8 cellular contexts compared by ENCODE assay signal in the genomic region with DNA sequence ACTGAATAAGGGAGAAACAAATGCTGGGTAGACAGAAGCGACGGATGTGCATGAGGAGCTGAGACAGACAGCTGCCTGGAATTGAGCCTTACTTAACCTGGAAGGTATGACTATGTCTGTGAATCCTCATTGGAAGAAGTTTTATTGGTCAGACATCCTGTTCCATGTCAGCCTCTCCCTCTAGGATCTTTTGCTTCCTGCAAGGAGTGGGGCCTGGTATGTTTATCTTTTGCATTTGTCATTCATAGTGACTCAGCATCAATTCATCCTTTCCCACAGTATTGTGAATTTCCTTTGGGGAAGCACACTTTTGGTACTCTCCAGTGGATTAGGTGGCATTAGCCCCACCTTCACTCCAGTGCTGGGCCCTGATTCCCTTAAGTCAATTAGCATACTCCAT.
DNase-seq lines count a peak whose midpoint lies in the region; TF ChIP-seq lines count a peak whose summit lies in the region.
"Not testable (repeated sequence)": the region's sequence is repeated elsewhere in the genome, so short reads cannot be mapped to it uniquely, and the experiment has no call there.

No MANE protein-coding gene starts in this region.

- peak overlapping the region; percentile 65 for H3K27ac ChIP-seq in AG04450 (ENCODE audit: low read depth, low read length)
- H3K27ac ChIP-seq in brain microvascular endothelial cell, result not testable (repeated sequence)

- not testable (repeated sequence) for H3K4me3 ChIP-seq in AG04450 (ENCODE audit: low read depth, low read length); brain microvascular endothelial cell (ENCODE audit: low read depth, low read length); kidney epithelial cell (ENCODE audit: low read depth, low read length)

- in situ Hi-C loops in brain microvascular endothelial cell (cut with HindIII; ENCODE audit: low pct_ligation_motif_present, low sequenced_read_pairs), result not testable (repeated sequence)

- not testable (repeated sequence) for H3K9me3 ChIP-seq in AG04450 (ENCODE audit: control insufficient read depth, insufficient read depth, low read length)

- not testable (repeated sequence) for H3K36me3 ChIP-seq in brain microvascular endothelial cell (replicated peaks); kidney epithelial cell (ENCODE audit: control insufficient read depth, insufficient read depth, low read length)

- DNase-seq in AG04450 (ENCODE audit: low read depth, low spot score) (peak; percentile 41), GM04503 (ENCODE audit: low read depth) (peak; percentile 18), LHCN-M2 (ENCODE audit: low read depth) (peak; percentile 89), RPMI7951 (ENCODE audit: low read depth) (peak; percentile 78), brain microvascular endothelial cell (peak; percentile 57), fibroblast of gingiva (ENCODE audit: low read depth) (peak; percentile 2), kidney epithelial cell (ENCODE audit: low read depth) (peak; percentile 64), renal cortical epithelial cell (ENCODE audit: low read depth) (peak; percentile 87)

- CTCF ChIA-PET in AG04450 (lab: Charles Lee), result not testable (repeated sequence)

- POLR2A ChIA-PET in AG04450 (lab: Yijun Ruan, JAX), result not testable (repeated sequence)

- H3K27me3 ChIP-seq in AG04450 (ENCODE audit: control insufficient read depth, insufficient read depth, low read length); brain microvascular endothelial cell (replicated peaks); kidney epithelial cell (ENCODE audit: control insufficient read depth, insufficient read depth, low read length): not testable (repeated sequence)

- not testable (repeated sequence) for TF ChIP-seq CTCF in AG04450 (IDR thresholded peaks at IDR 0.05; ENCODE audit: low read depth, low read length); brain microvascular endothelial cell (IDR thresholded peaks at IDR 0.05; ENCODE audit: low read depth, low read length, missing control alignments); kidney epithelial cell (IDR thresholded peaks at IDR 0.05; ENCODE audit: insufficient read depth, low read length, poor library complexity, severe bottlenecking)

Comparison
In these comparisons a context has a peak if more than half of its experiments do, and no peak if none do; other contexts are left out.
1. DNase-seq: peak in every context shown above with its lines; median percentile 89 in LHCN-M2; 87 in renal cortical epithelial cell; 78 in RPMI7951; 64 in kidney epithelial cell; 57 in brain microvascular endothelial cell; 41 in AG04450; 18 in GM04503; 2 in fibroblast of gingiva.